Comparison of ENCODE assay signal across 1 cellular context in the genomic region with DNA sequence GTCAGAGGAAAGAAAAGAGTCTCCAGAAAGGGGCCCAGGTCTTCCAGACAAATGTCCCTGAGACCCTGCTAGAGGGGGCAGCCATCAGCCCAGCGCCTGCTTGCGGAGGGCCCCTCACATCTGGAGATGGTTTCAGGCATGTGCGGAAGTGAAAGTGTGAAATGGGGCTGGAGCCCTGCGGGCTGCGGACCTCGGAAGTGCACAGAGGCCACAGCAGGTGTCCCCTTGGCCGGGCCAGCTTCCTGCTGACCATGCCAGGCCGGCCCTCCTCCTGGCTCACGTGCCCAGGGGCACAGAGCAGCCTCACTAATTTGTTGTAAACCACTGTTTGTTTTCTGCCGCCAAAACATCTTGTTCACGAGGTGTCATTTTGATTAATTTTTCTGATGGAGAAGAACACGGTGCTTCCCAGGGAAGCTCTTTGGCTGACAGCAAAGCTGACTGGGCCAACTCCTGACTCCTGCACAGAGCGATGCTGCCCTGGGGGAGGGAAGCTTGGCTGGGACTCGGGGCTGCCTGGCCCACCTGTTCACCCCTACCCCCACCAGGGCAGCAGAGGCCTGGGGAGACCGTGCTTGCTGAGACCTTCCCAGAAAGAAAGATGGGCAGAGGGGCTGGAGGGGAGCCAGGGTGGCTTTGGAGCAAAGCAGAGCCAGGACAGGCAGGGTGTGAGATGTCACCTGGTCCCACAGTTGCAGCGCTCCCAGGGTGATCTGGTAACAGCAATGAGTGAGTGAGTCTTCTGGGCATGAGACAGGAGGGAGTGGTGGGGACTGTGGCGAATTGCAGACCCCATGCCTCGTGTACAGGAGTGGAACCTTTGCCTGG.
TF ChIP-seq lines count a peak whose summit lies in the region.

No MANE protein-coding gene starts in this region.

TF ChIP-seq in HepG2, 621 proteins besides CTCF, POLR2A, EP300 and RAD21 (continued from another document):
- TF ChIP-seq, protein P1, sequence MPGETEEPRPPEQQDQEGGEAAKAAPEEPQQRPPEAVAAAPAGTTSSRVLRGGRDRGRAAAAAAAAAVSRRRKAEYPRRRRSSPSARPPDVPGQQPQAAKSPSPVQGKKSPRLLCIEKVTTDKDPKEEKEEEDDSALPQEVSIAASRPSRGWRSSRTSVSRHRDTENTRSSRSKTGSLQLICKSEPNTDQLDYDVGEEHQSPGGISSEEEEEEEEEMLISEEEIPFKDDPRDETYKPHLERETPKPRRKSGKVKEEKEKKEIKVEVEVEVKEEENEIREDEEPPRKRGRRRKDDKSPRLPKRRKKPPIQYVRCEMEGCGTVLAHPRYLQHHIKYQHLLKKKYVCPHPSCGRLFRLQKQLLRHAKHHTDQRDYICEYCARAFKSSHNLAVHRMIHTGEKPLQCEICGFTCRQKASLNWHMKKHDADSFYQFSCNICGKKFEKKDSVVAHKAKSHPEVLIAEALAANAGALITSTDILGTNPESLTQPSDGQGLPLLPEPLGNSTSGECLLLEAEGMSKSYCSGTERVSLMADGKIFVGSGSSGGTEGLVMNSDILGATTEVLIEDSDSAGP (CRISPR knock-in tag; IDR thresholded peaks at IDR 0.05; ENCODE audit: borderline replicate concordance): 0 out of 2 replicates have a peak, but pooled peaks have one; percentile 24
- no peak for TF ChIP-seq ELF4 (CRISPR knock-in tag; IDR thresholded peaks at IDR 0.05; ENCODE audit: borderline replicate concordance)
- TF ChIP-seq, protein P2, sequence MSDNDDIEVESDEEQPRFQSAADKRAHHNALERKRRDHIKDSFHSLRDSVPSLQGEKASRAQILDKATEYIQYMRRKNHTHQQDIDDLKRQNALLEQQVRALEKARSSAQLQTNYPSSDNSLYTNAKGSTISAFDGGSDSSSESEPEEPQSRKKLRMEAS (IDR thresholded peaks at IDR 0.05): peak; percentile 15; the same call in 1 of the 2 replicates
- no peak for TF ChIP-seq DNMT3B (CRISPR knock-in tag; conservative IDR thresholded peaks at IDR 0.05)
- TF ChIP-seq, protein P3, sequence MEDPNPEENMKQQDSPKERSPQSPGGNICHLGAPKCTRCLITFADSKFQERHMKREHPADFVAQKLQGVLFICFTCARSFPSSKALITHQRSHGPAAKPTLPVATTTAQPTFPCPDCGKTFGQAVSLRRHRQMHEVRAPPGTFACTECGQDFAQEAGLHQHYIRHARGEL (CRISPR knock-in tag; IDR thresholded peaks at IDR 0.05): 0 out of 2 replicates have a peak, but pooled peaks have one; percentile 42
- TF ChIP-seq, protein P4, sequence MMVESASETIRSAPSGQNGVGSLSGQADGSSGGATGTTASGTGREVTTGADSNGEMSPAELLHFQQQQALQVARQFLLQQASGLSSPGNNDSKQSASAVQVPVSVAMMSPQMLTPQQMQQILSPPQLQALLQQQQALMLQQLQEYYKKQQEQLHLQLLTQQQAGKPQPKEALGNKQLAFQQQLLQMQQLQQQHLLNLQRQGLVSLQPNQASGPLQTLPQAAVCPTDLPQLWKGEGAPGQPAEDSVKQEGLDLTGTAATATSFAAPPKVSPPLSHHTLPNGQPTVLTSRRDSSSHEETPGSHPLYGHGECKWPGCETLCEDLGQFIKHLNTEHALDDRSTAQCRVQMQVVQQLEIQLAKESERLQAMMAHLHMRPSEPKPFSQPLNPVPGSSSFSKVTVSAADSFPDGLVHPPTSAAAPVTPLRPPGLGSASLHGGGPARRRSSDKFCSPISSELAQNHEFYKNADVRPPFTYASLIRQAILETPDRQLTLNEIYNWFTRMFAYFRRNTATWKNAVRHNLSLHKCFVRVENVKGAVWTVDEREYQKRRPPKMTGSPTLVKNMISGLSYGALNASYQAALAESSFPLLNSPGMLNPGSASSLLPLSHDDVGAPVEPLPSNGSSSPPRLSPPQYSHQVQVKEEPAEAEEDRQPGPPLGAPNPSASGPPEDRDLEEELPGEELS (CRISPR knock-in tag; IDR thresholded peaks at IDR 0.05): 0 out of 2 replicates have a peak, but pooled peaks have one; percentile 13
- TF ChIP-seq RFXANK (CRISPR knock-in tag; IDR thresholded peaks at IDR 0.05): no peak
- peak; percentile 50; the same call in 1 of the 2 replicates for TF ChIP-seq ZNF839 (CRISPR knock-in tag; IDR thresholded peaks at IDR 0.05; ENCODE audit: borderline replicate concordance)
- 0 out of 2 replicates have a peak, but pooled peaks have one; percentile 10 for TF ChIP-seq SMAD9 (CRISPR knock-in tag; IDR thresholded peaks at IDR 0.05)
- no peak for TF ChIP-seq ZNF563 (CRISPR knock-in tag; IDR thresholded peaks at IDR 0.05)
- peak; percentile 83; the same call in 1 of the 2 replicates for TF ChIP-seq HNRNPL (IDR thresholded peaks at IDR 0.05; ENCODE audit: low read depth, low read length)
- TF ChIP-seq MTA1 (CRISPR knock-in tag; IDR thresholded peaks at IDR 0.05; ENCODE audit: borderline replicate concordance): peak; percentile 13; the same call in 1 of the 2 replicates
- TF ChIP-seq, protein P5, sequence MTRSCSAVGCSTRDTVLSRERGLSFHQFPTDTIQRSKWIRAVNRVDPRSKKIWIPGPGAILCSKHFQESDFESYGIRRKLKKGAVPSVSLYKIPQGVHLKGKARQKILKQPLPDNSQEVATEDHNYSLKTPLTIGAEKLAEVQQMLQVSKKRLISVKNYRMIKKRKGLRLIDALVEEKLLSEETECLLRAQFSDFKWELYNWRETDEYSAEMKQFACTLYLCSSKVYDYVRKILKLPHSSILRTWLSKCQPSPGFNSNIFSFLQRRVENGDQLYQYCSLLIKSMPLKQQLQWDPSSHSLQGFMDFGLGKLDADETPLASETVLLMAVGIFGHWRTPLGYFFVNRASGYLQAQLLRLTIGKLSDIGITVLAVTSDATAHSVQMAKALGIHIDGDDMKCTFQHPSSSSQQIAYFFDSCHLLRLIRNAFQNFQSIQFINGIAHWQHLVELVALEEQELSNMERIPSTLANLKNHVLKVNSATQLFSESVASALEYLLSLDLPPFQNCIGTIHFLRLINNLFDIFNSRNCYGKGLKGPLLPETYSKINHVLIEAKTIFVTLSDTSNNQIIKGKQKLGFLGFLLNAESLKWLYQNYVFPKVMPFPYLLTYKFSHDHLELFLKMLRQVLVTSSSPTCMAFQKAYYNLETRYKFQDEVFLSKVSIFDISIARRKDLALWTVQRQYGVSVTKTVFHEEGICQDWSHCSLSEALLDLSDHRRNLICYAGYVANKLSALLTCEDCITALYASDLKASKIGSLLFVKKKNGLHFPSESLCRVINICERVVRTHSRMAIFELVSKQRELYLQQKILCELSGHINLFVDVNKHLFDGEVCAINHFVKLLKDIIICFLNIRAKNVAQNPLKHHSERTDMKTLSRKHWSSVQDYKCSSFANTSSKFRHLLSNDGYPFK (CRISPR knock-in tag; IDR thresholded peaks at IDR 0.05; ENCODE audit: borderline replicate concordance): 0 out of 2 replicates have a peak, but pooled peaks have one; percentile 25
